ENCODE assay signal across 28 cellular contexts in the genomic region with DNA sequence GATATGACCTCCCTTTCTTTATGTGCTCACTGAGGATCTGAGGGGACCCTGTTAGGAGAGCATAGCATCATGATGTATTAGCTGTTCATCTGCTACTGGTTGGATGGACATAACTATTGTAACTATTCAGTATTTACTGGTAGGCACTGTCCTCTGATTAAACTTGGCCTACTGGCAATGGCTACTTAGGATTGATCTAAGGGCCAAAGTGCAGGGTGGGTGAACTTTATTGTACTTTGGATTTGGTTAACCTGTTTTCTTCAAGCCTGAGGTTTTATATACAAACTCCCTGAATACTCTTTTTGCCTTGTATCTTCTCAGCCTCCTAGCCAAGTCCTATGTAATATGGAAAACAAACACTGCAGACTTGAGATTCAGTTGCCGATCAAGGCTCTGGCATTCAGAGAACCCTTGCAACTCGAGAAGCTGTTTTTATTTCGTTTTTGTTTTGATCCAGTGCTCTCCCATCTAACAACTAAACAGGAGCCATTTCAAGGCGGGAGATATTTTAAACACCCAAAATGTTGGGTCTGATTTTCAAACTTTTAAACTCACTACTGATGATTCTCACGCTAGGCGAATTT. TPM values are rescaled to one million over a fixed set of nuclear protein-coding genes. Genes with fewer than 3 reads are reported as not detected.
"Had no signal": no experiment of that assay in that cellular context is flagged by ENCODE, and none has a peak within 500 bp of the region (broad histone marks: within the 10 kb centered on the region; RNA-seq: fewer than 3 reads in every experiment).

No MANE protein-coding gene starts in this region.

- H3K4me3 ChIP-seq: esophagus squamous epithelium, upper lobe of left lung, vagina had no signal

- H3K36me3 ChIP-seq: esophagus squamous epithelium, upper lobe of left lung had no signal

- DNase-seq: activated CD4-positive, alpha-beta memory T cell treated with anti-CD3 and anti-CD28 coated beads, Interleukin-2, amount 10 ng/mL, durations not matched to agents 7 days and 5 days; activated CD4-positive, alpha-beta T cell treated with anti-CD3 and anti-CD28 coated beads, Interleukin-2, amount 10 ng/mL, durations not matched to agents 24 days and 14 days; activated CD4-positive, CD25-positive, alpha-beta regulatory T cell treated with anti-CD3 and anti-CD28 coated beads, Interleukin-2, amount 50 U/mL, for 72 hours; activated naive CD4-positive, alpha-beta T cell; activated T-cell treated with anti-CD3 and anti-CD28 coated beads, Interleukin-2, amount 50 U/mL, for 72 hours; effector CD8-positive, alpha-beta T cell; esophagus squamous epithelium; glutamatergic neuron; left ventricle myocardium superior; mammary epithelial cell; naive B cell; posterior cingulate gyrus; right cardiac atrium; stimulated activated CD4-positive, alpha-beta T cell treated with anti-CD3 and anti-CD28 coated beads, Interleukin-12 subunit alpha, Interleukin-12 subunit beta, amount 100 ng/mL, for 4 hours; stimulated activated CD4-positive, alpha-beta T cell treated with anti-CD3 and anti-CD28 coated beads, Interleukin-4, amount 100 ng/mL, for 1 hour; stimulated activated naive CD8-positive, alpha-beta T cell treated with anti-CD3 and anti-CD28 coated beads, Interleukin-15, amount 100 ng/mL, for 72 hours; substantia nigra; T-helper 17 cell; T1000; upper lobe of left lung had no signal

- H3K9me3 ChIP-seq: vagina had no signal

- H3K27me3 ChIP-seq: upper lobe of left lung, vagina had no signal

- H3K27ac ChIP-seq: epithelial cell of prostate, esophagus squamous epithelium, upper lobe of left lung, vagina had no signal

- H3K4me1 ChIP-seq: upper lobe of left lung had no signal

- ATAC-seq: activated naive CD4-positive, alpha-beta T cell treated with anti-CD3 and anti-CD28 coated beads, Interleukin-2, amount 50 U/mL, for 72 hours; activated T-cell treated with anti-CD3 and anti-CD28 coated beads, Interleukin-2, amount 50 U/mL, for 72 hours; left ventricle myocardium superior; right cardiac atrium; stimulated activated naive CD8-positive, alpha-beta T cell treated with anti-CD3 and anti-CD28 coated beads, Interleukin-15, amount 100 ng/mL, for 72 hours; T-helper 17 cell had no signal

- FAIRE-seq: bronchial epithelial cell, colon, endometrium, frontal cortex, islet of Langerhans had no signal

RNA-seq across cellular contexts. Expression of gene GREM1, which starts 14.9 kb away (rescaled TPM):
- total RNA-seq: activated CD4-positive, alpha-beta memory T cell treated with anti-CD3 and anti-CD28 coated beads, Interleukin-2, amount 10 ng/mL, durations not matched to agents 7 days and 5 days; activated CD4-positive, alpha-beta T cell treated with anti-CD3 and anti-CD28 coated beads, Interleukin-2, amount 10 ng/mL, durations not matched to agents 24 days and 14 days; activated naive CD4-positive, alpha-beta T cell treated with anti-CD3 and anti-CD28 coated beads, Interleukin-2, amount 50 U/mL, for 72 hours; T-helper 17 cell had no signal
